In the genomic region with DNA sequence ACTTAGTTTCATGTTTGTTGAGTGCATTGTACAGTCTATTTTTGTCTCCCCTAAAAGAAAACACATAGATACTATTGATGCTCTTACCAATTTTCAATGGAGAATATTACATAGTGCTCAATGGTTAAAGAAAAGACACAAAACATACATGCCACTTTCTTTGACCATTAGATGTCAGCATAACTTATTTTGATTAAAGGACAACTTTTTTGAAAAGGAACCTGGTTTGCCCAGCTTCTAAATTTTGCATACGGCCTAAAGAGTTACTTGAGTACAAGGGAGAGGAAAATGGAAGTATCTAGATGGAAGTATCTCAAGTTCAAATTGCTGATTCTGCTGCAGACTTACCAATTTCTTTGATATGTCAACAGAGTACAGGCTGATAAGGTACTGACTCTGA, we compare ENCODE assay signal across 2 cellular contexts.
TF ChIP-seq lines count a peak whose summit lies in the region.

No MANE protein-coding gene starts in this region.

TF ChIP-seq in IMR-90, 13 proteins besides CTCF, POLR2A, EP300 and RAD21:
- TF ChIP-seq, protein P1, sequence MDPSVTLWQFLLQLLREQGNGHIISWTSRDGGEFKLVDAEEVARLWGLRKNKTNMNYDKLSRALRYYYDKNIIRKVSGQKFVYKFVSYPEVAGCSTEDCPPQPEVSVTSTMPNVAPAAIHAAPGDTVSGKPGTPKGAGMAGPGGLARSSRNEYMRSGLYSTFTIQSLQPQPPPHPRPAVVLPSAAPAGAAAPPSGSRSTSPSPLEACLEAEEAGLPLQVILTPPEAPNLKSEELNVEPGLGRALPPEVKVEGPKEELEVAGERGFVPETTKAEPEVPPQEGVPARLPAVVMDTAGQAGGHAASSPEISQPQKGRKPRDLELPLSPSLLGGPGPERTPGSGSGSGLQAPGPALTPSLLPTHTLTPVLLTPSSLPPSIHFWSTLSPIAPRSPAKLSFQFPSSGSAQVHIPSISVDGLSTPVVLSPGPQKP (IDR thresholded peaks at IDR 0.05; ENCODE audit: borderline replicate concordance, low read depth, low read length), result no peak
TF ChIP-seq in IMR-90: peak in this region for 0.

TF ChIP-seq in WTC11, 78 proteins besides CTCF, POLR2A, EP300 and RAD21:
- TF ChIP-seq IRF2 (CRISPR knock-in tag; IDR thresholded peaks at IDR 0.05; ENCODE audit: borderline replicate concordance, low read depth) (no peak), TEAD4 (CRISPR knock-in tag; IDR thresholded peaks at IDR 0.05) (no peak), ZNF219 (CRISPR knock-in tag; IDR thresholded peaks at IDR 0.05; ENCODE audit: borderline replicate concordance) (no peak), ATF1 (CRISPR knock-in tag; IDR thresholded peaks at IDR 0.05) (no peak), FOXP4 (CRISPR knock-in tag; IDR thresholded peaks at IDR 0.05) (no peak), GABPB1 (CRISPR knock-in tag; IDR thresholded peaks at IDR 0.05) (no peak), NR2C2 (CRISPR knock-in tag; IDR thresholded peaks at IDR 0.05) (no peak), CDX4 (CRISPR knock-in tag; IDR thresholded peaks at IDR 0.05; ENCODE audit: borderline replicate concordance) (no peak), ESRRA (CRISPR knock-in tag; IDR thresholded peaks at IDR 0.05; ENCODE audit: borderline replicate concordance) (no peak), NR3C1 (CRISPR knock-in tag; conservative IDR thresholded peaks at IDR 0.05; ENCODE audit: low read depth) (no peak), FOXK1 (CRISPR knock-in tag; IDR thresholded peaks at IDR 0.05) (no peak), MYBL2 (CRISPR knock-in tag; IDR thresholded peaks at IDR 0.05) (no peak), MLX (CRISPR knock-in tag; IDR thresholded peaks at IDR 0.05) (no peak), JAZF1 (CRISPR knock-in tag; IDR thresholded peaks at IDR 0.05) (no peak), E2F1 (CRISPR knock-in tag; IDR thresholded peaks at IDR 0.05) (no peak), CBFB (CRISPR knock-in tag; IDR thresholded peaks at IDR 0.05; ENCODE audit: low read depth) (no peak), KAT7 (CRISPR knock-in tag; IDR thresholded peaks at IDR 0.05; ENCODE audit: borderline replicate concordance) (no peak)
- TF ChIP-seq, protein P2, sequence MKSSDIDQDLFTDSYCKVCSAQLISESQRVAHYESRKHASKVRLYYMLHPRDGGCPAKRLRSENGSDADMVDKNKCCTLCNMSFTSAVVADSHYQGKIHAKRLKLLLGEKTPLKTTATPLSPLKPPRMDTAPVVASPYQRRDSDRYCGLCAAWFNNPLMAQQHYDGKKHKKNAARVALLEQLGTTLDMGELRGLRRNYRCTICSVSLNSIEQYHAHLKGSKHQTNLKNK (CRISPR knock-in tag; IDR thresholded peaks at IDR 0.05), result no peak
- TF ChIP-seq, protein P3, sequence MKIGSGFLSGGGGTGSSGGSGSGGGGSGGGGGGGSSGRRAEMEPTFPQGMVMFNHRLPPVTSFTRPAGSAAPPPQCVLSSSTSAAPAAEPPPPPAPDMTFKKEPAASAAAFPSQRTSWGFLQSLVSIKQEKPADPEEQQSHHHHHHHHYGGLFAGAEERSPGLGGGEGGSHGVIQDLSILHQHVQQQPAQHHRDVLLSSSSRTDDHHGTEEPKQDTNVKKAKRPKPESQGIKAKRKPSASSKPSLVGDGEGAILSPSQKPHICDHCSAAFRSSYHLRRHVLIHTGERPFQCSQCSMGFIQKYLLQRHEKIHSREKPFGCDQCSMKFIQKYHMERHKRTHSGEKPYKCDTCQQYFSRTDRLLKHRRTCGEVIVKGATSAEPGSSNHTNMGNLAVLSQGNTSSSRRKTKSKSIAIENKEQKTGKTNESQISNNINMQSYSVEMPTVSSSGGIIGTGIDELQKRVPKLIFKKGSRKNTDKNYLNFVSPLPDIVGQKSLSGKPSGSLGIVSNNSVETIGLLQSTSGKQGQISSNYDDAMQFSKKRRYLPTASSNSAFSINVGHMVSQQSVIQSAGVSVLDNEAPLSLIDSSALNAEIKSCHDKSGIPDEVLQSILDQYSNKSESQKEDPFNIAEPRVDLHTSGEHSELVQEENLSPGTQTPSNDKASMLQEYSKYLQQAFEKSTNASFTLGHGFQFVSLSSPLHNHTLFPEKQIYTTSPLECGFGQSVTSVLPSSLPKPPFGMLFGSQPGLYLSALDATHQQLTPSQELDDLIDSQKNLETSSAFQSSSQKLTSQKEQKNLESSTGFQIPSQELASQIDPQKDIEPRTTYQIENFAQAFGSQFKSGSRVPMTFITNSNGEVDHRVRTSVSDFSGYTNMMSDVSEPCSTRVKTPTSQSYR (CRISPR knock-in tag; IDR thresholded peaks at IDR 0.05), result no peak
- TF ChIP-seq, protein P4, sequence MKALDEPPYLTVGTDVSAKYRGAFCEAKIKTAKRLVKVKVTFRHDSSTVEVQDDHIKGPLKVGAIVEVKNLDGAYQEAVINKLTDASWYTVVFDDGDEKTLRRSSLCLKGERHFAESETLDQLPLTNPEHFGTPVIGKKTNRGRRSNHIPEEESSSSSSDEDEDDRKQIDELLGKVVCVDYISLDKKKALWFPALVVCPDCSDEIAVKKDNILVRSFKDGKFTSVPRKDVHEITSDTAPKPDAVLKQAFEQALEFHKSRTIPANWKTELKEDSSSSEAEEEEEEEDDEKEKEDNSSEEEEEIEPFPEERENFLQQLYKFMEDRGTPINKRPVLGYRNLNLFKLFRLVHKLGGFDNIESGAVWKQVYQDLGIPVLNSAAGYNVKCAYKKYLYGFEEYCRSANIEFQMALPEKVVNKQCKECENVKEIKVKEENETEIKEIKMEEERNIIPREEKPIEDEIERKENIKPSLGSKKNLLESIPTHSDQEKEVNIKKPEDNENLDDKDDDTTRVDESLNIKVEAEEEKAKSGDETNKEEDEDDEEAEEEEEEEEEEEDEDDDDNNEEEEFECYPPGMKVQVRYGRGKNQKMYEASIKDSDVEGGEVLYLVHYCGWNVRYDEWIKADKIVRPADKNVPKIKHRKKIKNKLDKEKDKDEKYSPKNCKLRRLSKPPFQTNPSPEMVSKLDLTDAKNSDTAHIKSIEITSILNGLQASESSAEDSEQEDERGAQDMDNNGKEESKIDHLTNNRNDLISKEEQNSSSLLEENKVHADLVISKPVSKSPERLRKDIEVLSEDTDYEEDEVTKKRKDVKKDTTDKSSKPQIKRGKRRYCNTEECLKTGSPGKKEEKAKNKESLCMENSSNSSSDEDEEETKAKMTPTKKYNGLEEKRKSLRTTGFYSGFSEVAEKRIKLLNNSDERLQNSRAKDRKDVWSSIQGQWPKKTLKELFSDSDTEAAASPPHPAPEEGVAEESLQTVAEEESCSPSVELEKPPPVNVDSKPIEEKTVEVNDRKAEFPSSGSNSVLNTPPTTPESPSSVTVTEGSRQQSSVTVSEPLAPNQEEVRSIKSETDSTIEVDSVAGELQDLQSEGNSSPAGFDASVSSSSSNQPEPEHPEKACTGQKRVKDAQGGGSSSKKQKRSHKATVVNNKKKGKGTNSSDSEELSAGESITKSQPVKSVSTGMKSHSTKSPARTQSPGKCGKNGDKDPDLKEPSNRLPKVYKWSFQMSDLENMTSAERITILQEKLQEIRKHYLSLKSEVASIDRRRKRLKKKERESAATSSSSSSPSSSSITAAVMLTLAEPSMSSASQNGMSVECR (CRISPR knock-in tag; IDR thresholded peaks at IDR 0.05; ENCODE audit: borderline replicate concordance), result no peak
